ENCODE assay signal across 29 cellular contexts in genomic region chr6:33078442-33078841, GRCh38. TPM values are rescaled to one million over a fixed set of nuclear protein-coding genes. Genes with fewer than 3 reads are reported as not detected.
DNase-seq lines count a peak whose midpoint lies in the region; ATAC-seq and TF ChIP-seq lines count a peak whose summit lies in the region.
"Had no signal": no experiment of that assay in that cellular context is flagged by ENCODE, and none has a peak within 500 bp of the region (broad histone marks: within the 10 kb centered on the region; RNA-seq: fewer than 3 reads in every experiment).

No MANE protein-coding gene starts in this region.

- no peaks in the 10 kb centered on the region for H3K9me3 Mint-ChIP-seq in activated naive CD8-positive, alpha-beta T cell treated with anti-CD3 and anti-CD28 coated beads, Interleukin-2, amount 50 U/mL, for 24 hours
- H3K9me3 Mint-ChIP-seq in activated naive CD8-positive, alpha-beta T cell treated with anti-CD3 and anti-CD28 coated beads for 36 hours: no peaks in the 10 kb centered on the region
- H3K9me3 Mint-ChIP-seq in naive B cell: no peaks in the 10 kb centered on the region
- H3K9me3 Mint-ChIP-seq: activated T-cell treated with anti-CD3 and anti-CD28 coated beads, Interleukin-2, amount 50 U/mL, for 4 hours; CD4-positive, alpha-beta T cell; GM23338; HFFc6 had no signal

- intact Hi-C loops in upper lobe of right lung (cut with DNase I): no loop called here

- H3K4me3 ChIP-seq in SU-DHL-6 (ENCODE audit: insufficient read depth, low read length, poor library complexity, severe bottlenecking) (no peak overlapping the region), upper lobe of right lung (peak overlapping the region; percentile 21), coronary artery (no peak overlapping the region)
- H3K4me3 ChIP-seq: GM23338, sigmoid colon, suprapubic skin had no signal

- peaks cover 27% of the 10 kb centered on the region for H3F3A ChIP-seq in SU-DHL-6 (ENCODE audit: insufficient read depth)

- DNase-seq in activated naive CD8-positive, alpha-beta T cell treated with anti-CD3 and anti-CD28 coated beads, Interleukin-2, amount 50 U/mL, for 24 hours: no peak
- no peak for DNase-seq in activated naive CD8-positive, alpha-beta T cell treated with anti-CD3 and anti-CD28 coated beads for 36 hours
- no peak for DNase-seq in naive B cell
- DNase-seq in upper lobe of right lung: no peak
- DNase-seq in NCI-H2081 treated with DMSO at 0.1 percent for 48 hours (lab: John Stamatoyannopoulos, UW): no peak
- DNase-seq in coronary artery (ENCODE audit: low spot score): no peak
- DNase-seq: activated CD8-positive, alpha-beta memory T cell treated with anti-CD3 and anti-CD28 coated beads, Interleukin-2, amount 10 ng/mL, durations not matched to agents 7 days and 5 days; activated gamma-delta T cell; activated T-cell treated with anti-CD3 and anti-CD28 coated beads, Interleukin-2, amount 50 U/mL, for 4 hours; CD4-positive, alpha-beta T cell; cortex of kidney; HFFc6; mammary epithelial cell; NCI-H1092; NCI-H1694 treated with DMSO at 0.1 percent for 48 hours; NCI-H2171 treated with DMSO at 0.1 percent for 48 hours; NCI-H510A; occipital lobe; RPMI8226; sigmoid colon; stimulated activated CD4-positive, alpha-beta T cell treated with anti-CD3 and anti-CD28 coated beads, Interleukin-4, amount 100 ng/mL, for 1 hour; upper lobe of left lung had no signal

- peaks cover 19% of the 10 kb centered on the region for H3K4me1 ChIP-seq in upper lobe of right lung

- H4K20me1 ChIP-seq in SU-DHL-6 (ENCODE audit: low read depth, low read length): no peaks in the 10 kb centered on the region

- H3K27ac ChIP-seq in SU-DHL-6 (ENCODE audit: low read depth, low read length): peak overlapping the region; percentile 9; the same call in 1 of the 2 replicates
- H3K27ac ChIP-seq in upper lobe of right lung: no peak overlapping the region
- no peak overlapping the region for H3K27ac ChIP-seq in coronary artery
- H3K27ac ChIP-seq: 22Rv1, suprapubic skin had no signal

- H3K27me3 ChIP-seq in SU-DHL-6 (ENCODE audit: low read length) (no peaks in the 10 kb centered on the region), upper lobe of right lung (no peaks in the 10 kb centered on the region)
- H3K27me3 ChIP-seq: sigmoid colon, suprapubic skin, upper lobe of left lung had no signal

- H3K79me2 ChIP-seq in SU-DHL-6 (ENCODE audit: insufficient read depth, low read length): peaks cover 37% of the 10 kb centered on the region

- peak overlapping the region; percentile 24; the same call in 1 of the 2 replicates for H3K9ac ChIP-seq in SU-DHL-6 (ENCODE audit: low read length)

- H3K27me3 Mint-ChIP-seq in activated naive CD8-positive, alpha-beta T cell treated with anti-CD3 and anti-CD28 coated beads, Interleukin-2, amount 50 U/mL, for 24 hours: no peaks in the 10 kb centered on the region
- H3K27me3 Mint-ChIP-seq in activated naive CD8-positive, alpha-beta T cell treated with anti-CD3 and anti-CD28 coated beads for 36 hours: peaks cover 4% of the 10 kb centered on the region
- H3K27me3 Mint-ChIP-seq in naive B cell: no peaks in the 10 kb centered on the region
- H3K27me3 Mint-ChIP-seq: activated CD8-positive, alpha-beta memory T cell treated with anti-CD3 and anti-CD28 coated beads, Interleukin-2, amount 10 ng/mL, durations not matched to agents 7 days and 5 days had no signal

- H3K27ac Mint-ChIP-seq in activated naive CD8-positive, alpha-beta T cell treated with anti-CD3 and anti-CD28 coated beads, Interleukin-2, amount 50 U/mL, for 24 hours: no peak overlapping the region
- no peak overlapping the region for H3K27ac Mint-ChIP-seq in activated naive CD8-positive, alpha-beta T cell treated with anti-CD3 and anti-CD28 coated beads for 36 hours
- peak overlapping the region; percentile 76 to 100 (median 97) for H3K27ac Mint-ChIP-seq in naive B cell
- H3K27ac Mint-ChIP-seq: CD4-positive, alpha-beta T cell; GM23338; HFFc6 had no signal

- peaks cover 7% of the 10 kb centered on the region for H3K36me3 Mint-ChIP-seq in activated naive CD8-positive, alpha-beta T cell treated with anti-CD3 and anti-CD28 coated beads, Interleukin-2, amount 50 U/mL, for 24 hours (ENCODE audit: low read depth)
- H3K36me3 Mint-ChIP-seq in activated naive CD8-positive, alpha-beta T cell treated with anti-CD3 and anti-CD28 coated beads for 36 hours: no peaks in the 10 kb centered on the region
- peaks cover 49 to 73% of the 10 kb centered on the region in 2 donors for H3K36me3 Mint-ChIP-seq in naive B cell

- H3K4me1 Mint-ChIP-seq in activated naive CD8-positive, alpha-beta T cell treated with anti-CD3 and anti-CD28 coated beads, Interleukin-2, amount 50 U/mL, for 24 hours: peaks cover 63% of the 10 kb centered on the region
- H3K4me1 Mint-ChIP-seq in activated naive CD8-positive, alpha-beta T cell treated with anti-CD3 and anti-CD28 coated beads for 36 hours: peaks cover 35% of the 10 kb centered on the region
- H3K4me1 Mint-ChIP-seq in naive B cell: peaks cover 74 to 77% (median 76%) of the 10 kb centered on the region in 3 donors

- H3K4me3 Mint-ChIP-seq in activated naive CD8-positive, alpha-beta T cell treated with anti-CD3 and anti-CD28 coated beads, Interleukin-2, amount 50 U/mL, for 24 hours: peak overlapping the region; percentile 30
- H3K4me3 Mint-ChIP-seq in activated naive CD8-positive, alpha-beta T cell treated with anti-CD3 and anti-CD28 coated beads for 36 hours: no peak overlapping the region
- H3K4me3 Mint-ChIP-seq in naive B cell: peak overlapping the region; percentile 85 to 100 (median 96)
- H3K4me3 Mint-ChIP-seq: GM23338, HFFc6 had no signal

- TF ChIP-seq CTCF in SU-DHL-6 (IDR thresholded peaks at IDR 0.05; ENCODE audit: insufficient read depth, low read length, poor library complexity, severe bottlenecking) (no peak), upper lobe of right lung (IDR thresholded peaks at IDR 0.05) (no peak), coronary artery (IDR thresholded peaks at IDR 0.05) (no peak)

- peak overlapping the region; percentile 47 for H3K4me2 ChIP-seq in SU-DHL-6 (ENCODE audit: low read depth, low read length, poor library complexity, severe bottlenecking)
- H3K4me2 ChIP-seq: GM23338 had no signal

- H3K9me2 ChIP-seq in SU-DHL-6 (replicated peaks; ENCODE audit: insufficient read depth, low read length): no peaks in the 10 kb centered on the region

- H3K9me3 ChIP-seq in SU-DHL-6 (ENCODE audit: insufficient read depth, low read length): no peaks in the 10 kb centered on the region
- no peaks in the 10 kb centered on the region for H3K9me3 ChIP-seq in upper lobe of right lung
- H3K9me3 ChIP-seq: sigmoid colon, suprapubic skin, upper lobe of left lung had no signal

- H3K36me3 ChIP-seq in SU-DHL-6 (ENCODE audit: low read length) (no peaks in the 10 kb centered on the region), upper lobe of right lung (no peaks in the 10 kb centered on the region)
- H3K36me3 ChIP-seq: sigmoid colon, suprapubic skin had no signal

- ATAC-seq in activated naive CD8-positive, alpha-beta T cell treated with anti-CD3 and anti-CD28 coated beads, Interleukin-2, amount 50 U/mL, for 24 hours: no peak
- ATAC-seq in naive B cell (ENCODE audit: low read depth in 2 of 2): no peak
- no peak for ATAC-seq in upper lobe of right lung
- ATAC-seq in GM19395 (IDR thresholded peaks at IDR 0.05; ENCODE audit: unreplicated experiment): no peak
- ATAC-seq: activated CD8-positive, alpha-beta memory T cell treated with anti-CD3 and anti-CD28 coated beads, Interleukin-2, amount 10 ng/mL, durations not matched to agents 7 days and 5 days; activated T-cell treated with anti-CD3 and anti-CD28 coated beads, Interleukin-2, amount 50 U/mL, for 4 hours; esophagus mucosa; GM23338 had no signal

- H2AFZ ChIP-seq in SU-DHL-6 (ENCODE audit: low read depth, low read length, severe bottlenecking): no peak overlapping the region
- H2AFZ ChIP-seq: GM23338 had no signal

RNA-seq across cellular contexts. Expression of gene HLA-DPB1, which starts 2.7 kb away (rescaled TPM):
- total RNA-seq in activated naive CD8-positive, alpha-beta T cell treated with anti-CD3 and anti-CD28 coated beads for 36 hours: 1 to 10 TPM; 8.2 to 9.3 TPM
- 1,000 to 10,000 TPM; 1,951 to 3,267 (median 2,600) TPM for polyA plus RNA-seq in naive B cell (ENCODE audit: low read depth in 6 of 6)
- total RNA-seq in upper lobe of right lung: 385 TPM
- total RNA-seq: HT-29 had no signal

RNA-seq across cellular contexts. Expression of gene HLA-DPA1, which starts 5.0 kb away (rescaled TPM):
- 10 to 100 TPM; 14.7 to 16.3 TPM for total RNA-seq in activated naive CD8-positive, alpha-beta T cell treated with anti-CD3 and anti-CD28 coated beads for 36 hours
- polyA plus RNA-seq in naive B cell (ENCODE audit: low read depth in 6 of 6): 1,000 to 10,000 TPM; 2,534 to 3,526 (median 2,823) TPM
- total RNA-seq in upper lobe of right lung: 491 TPM
- total RNA-seq: HT-29 had no signal

Comparison
In these comparisons a context has a peak if more than half of its experiments do, and no peak if none do; other contexts are left out.
1. H3K27ac Mint-ChIP-seq: peak in naive B cell (6 of 6); none in activated naive CD8-positive, alpha-beta T cell treated with anti-CD3 and anti-CD28 coated beads, Interleukin-2, amount 50 U/mL, for 24 hours (single experiment) and activated naive CD8-positive, alpha-beta T cell treated with anti-CD3 and anti-CD28 coated beads for 36 hours (single experiment).
2. RNA of gene HLA-DPB1, which starts 2.7 kb away (total RNA-seq): 385 TPM in upper lobe of right lung (single experiment); 8.2 to 9.3 TPM in activated naive CD8-positive, alpha-beta T cell treated with anti-CD3 and anti-CD28 coated beads for 36 hours; every median in the first group is over 10 times any median in the second.
3. RNA of gene HLA-DPA1, which starts 5.0 kb away (total RNA-seq): 491 TPM in upper lobe of right lung (single experiment); 14.7 to 16.3 TPM in activated naive CD8-positive, alpha-beta T cell treated with anti-CD3 and anti-CD28 coated beads for 36 hours; every median in the first group is over 10 times any median in the second.